ENCODE assay signal across 9 cellular contexts in genomic region chr6:166466178-166467122, GRCh38.
DNase-seq lines count a peak whose midpoint lies in the region; ATAC-seq lines count a peak whose summit lies in the region.
"Had no signal": no experiment of that assay in that cellular context is flagged by ENCODE, and none has a peak within 500 bp of the region (broad histone marks: within the 10 kb centered on the region; RNA-seq: fewer than 3 reads in every experiment).

No MANE protein-coding gene starts in this region.

- H3K27me3 Mint-ChIP-seq in natural killer cell treated with Interleukin-12 subunit alpha and Interleukin-12 subunit beta and Interleukin-15 and Interleukin-18, amount 100 ng/mL, for 72 hours: peaks cover 11% of the 10 kb centered on the region in 2 donors

- peak; percentile 94 for DNase-seq in AG20443 (ENCODE audit: low spot score)
- DNase-seq in LHCN-M2 (ENCODE audit: low read depth): peak; percentile 34
- DNase-seq in epidermal melanocyte (ENCODE audit: insufficient read length, low spot score): peak; percentile 22
- no peak for DNase-seq in natural killer cell treated with Interleukin-12 subunit alpha and Interleukin-12 subunit beta and Interleukin-15 and Interleukin-18, amount 100 ng/mL, for 72 hours (ENCODE audit: low spot score)
- no peak for DNase-seq in NCI-H187 (lab: John Stamatoyannopoulos, UW)
- DNase-seq in central memory CD4-positive, alpha-beta T cell: no peak
- no peak for DNase-seq in NCI-H526 treated with DMSO at 0.1 percent for 48 hours (lab: John Stamatoyannopoulos, UW)
- DNase-seq: activated naive CD4-positive, alpha-beta T cell treated with anti-CD3 and anti-CD28 coated beads, Interleukin-2, amount 10 ng/mL, durations not matched to agents 7 days and 5 days had no signal

- no peak overlapping the region for H3K27ac Mint-ChIP-seq in natural killer cell treated with Interleukin-12 subunit alpha and Interleukin-12 subunit beta and Interleukin-15 and Interleukin-18, amount 100 ng/mL, for 72 hours
- H3K27ac Mint-ChIP-seq: activated naive CD4-positive, alpha-beta T cell treated with anti-CD3 and anti-CD28 coated beads, Interleukin-2, amount 10 ng/mL, durations not matched to agents 7 days and 5 days had no signal

- H3K9me3 Mint-ChIP-seq in natural killer cell treated with Interleukin-12 subunit alpha and Interleukin-12 subunit beta and Interleukin-15 and Interleukin-18, amount 100 ng/mL, for 72 hours: no peaks in the 10 kb centered on the region
- H3K9me3 Mint-ChIP-seq: activated naive CD4-positive, alpha-beta T cell treated with anti-CD3 and anti-CD28 coated beads, Interleukin-2, amount 10 ng/mL, durations not matched to agents 7 days and 5 days had no signal

- peaks cover 18 to 20% of the 10 kb centered on the region in 2 donors for H3K4me1 Mint-ChIP-seq in natural killer cell treated with Interleukin-12 subunit alpha and Interleukin-12 subunit beta and Interleukin-15 and Interleukin-18, amount 100 ng/mL, for 72 hours (ENCODE audit: low read depth in 2 of 2)
- H3K4me1 Mint-ChIP-seq: activated naive CD4-positive, alpha-beta T cell treated with anti-CD3 and anti-CD28 coated beads, Interleukin-2, amount 10 ng/mL, durations not matched to agents 7 days and 5 days had no signal

- peak overlapping the region; percentile 2 for H3K4me3 Mint-ChIP-seq in natural killer cell treated with Interleukin-12 subunit alpha and Interleukin-12 subunit beta and Interleukin-15 and Interleukin-18, amount 100 ng/mL, for 72 hours
- H3K4me3 Mint-ChIP-seq: activated naive CD4-positive, alpha-beta T cell treated with anti-CD3 and anti-CD28 coated beads, Interleukin-2, amount 10 ng/mL, durations not matched to agents 7 days and 5 days had no signal

- ATAC-seq in natural killer cell treated with Interleukin-12 subunit alpha and Interleukin-12 subunit beta and Interleukin-15 and Interleukin-18, amount 100 ng/mL, for 72 hours: peak in 1 of 2 donors; percentile 47
- ATAC-seq in GM18517 (IDR thresholded peaks at IDR 0.05; ENCODE audit: unreplicated experiment): no peak

- H3K36me3 Mint-ChIP-seq in natural killer cell treated with Interleukin-12 subunit alpha and Interleukin-12 subunit beta and Interleukin-15 and Interleukin-18, amount 100 ng/mL, for 72 hours: no peaks in the 10 kb centered on the region
- H3K36me3 Mint-ChIP-seq: activated naive CD4-positive, alpha-beta T cell treated with anti-CD3 and anti-CD28 coated beads, Interleukin-2, amount 10 ng/mL, durations not matched to agents 7 days and 5 days had no signal

Comparison
In these comparisons a context has a peak if more than half of its experiments do, and no peak if none do; other contexts are left out.
1. DNase-seq: peak in AG20443 (single experiment), LHCN-M2 (single experiment) and epidermal melanocyte (single experiment); none in natural killer cell treated with Interleukin-12 subunit alpha and Interleukin-12 subunit beta and Interleukin-15 and Interleukin-18, amount 100 ng/mL, for 72 hours (single experiment), NCI-H187 (0 of 2), central memory CD4-positive, alpha-beta T cell (single experiment) and NCI-H526 treated with DMSO at 0.1 percent for 48 hours (single experiment).